Comparison of ENCODE assay signal across 8 cellular contexts in the genomic region with DNA sequence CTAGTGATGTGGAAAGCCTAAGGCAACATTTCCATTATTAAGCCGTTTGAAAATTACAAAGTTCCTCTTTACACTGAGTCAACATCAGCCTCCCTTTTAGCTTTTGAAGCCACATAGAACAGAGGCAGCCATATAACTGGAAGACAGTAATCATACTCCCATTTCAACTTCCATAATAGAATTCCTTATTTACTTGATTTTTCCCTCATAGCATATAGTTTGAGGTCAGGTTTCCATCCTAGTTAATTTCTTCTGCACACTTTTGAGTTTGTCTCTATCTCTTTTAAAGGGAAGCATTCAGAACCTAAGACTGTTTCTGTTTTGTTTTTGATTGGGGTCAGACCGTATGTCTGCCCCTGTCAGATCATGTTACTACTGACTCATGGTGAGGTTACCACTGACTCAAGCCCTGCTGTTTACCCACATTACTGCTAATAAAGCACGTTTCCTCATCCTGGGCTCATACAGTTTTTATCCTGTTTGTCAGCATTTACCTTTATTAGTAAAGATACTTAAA.
DNase-seq lines count a peak whose midpoint lies in the region; ATAC-seq and TF ChIP-seq lines count a peak whose summit lies in the region.

No MANE protein-coding gene starts in this region.

- peak; percentile 48 for ATAC-seq in GM18502 (IDR thresholded peaks at IDR 0.05; ENCODE audit: poor library complexity, unreplicated experiment)
- ATAC-seq in HG03432 (IDR thresholded peaks at IDR 0.05; ENCODE audit: unreplicated experiment): peak; percentile 71
- peak; percentile 84 for ATAC-seq in SK-N-SH treated with all-trans-retinoic acid at 6 μM for 48 hours
- ATAC-seq in GM19467 (IDR thresholded peaks at IDR 0.05; ENCODE audit: unreplicated experiment): no peak

- DNase-seq in A172 (ENCODE audit: low spot score): peak; percentile 84
- peak; percentile 67 for DNase-seq in glomerular visceral epithelial cell (ENCODE audit: extremely low spot score)
- DNase-seq in substantia nigra (lab: John Stamatoyannopoulos, UW): no peak
- DNase-seq in stimulated activated CD4-positive, alpha-beta T cell treated with anti-CD3 and anti-CD28 coated beads, Interleukin-12 subunit alpha, Interleukin-12 subunit beta, amount 100 ng/mL, for 4 hours: no peak

- H3K27ac ChIP-seq in substantia nigra (ENCODE audit: low read depth, low read length, poor library complexity, severe bottlenecking): no peak overlapping the region

TF ChIP-seq in SK-N-SH treated with all-trans-retinoic acid at 6 μM for 48 hours, 23 proteins besides CTCF, POLR2A, EP300 and RAD21:
- TF ChIP-seq BACH2 (CRISPR knock-in tag; IDR thresholded peaks at IDR 0.05; ENCODE audit: borderline replicate concordance) (no peak), TCF4 (CRISPR knock-in tag; IDR thresholded peaks at IDR 0.05; ENCODE audit: borderline replicate concordance) (no peak), OSR1 (CRISPR knock-in tag; IDR thresholded peaks at IDR 0.05) (no peak), TOX (CRISPR knock-in tag; IDR thresholded peaks at IDR 0.05; ENCODE audit: borderline replicate concordance) (0 out of 2 replicates have a peak, but pooled peaks have one; percentile 7), ZNF70 (CRISPR knock-in tag; IDR thresholded peaks at IDR 0.05) (no peak), ZC3H10 (CRISPR knock-in tag; IDR thresholded peaks at IDR 0.05) (no peak), ARNTL (CRISPR knock-in tag; IDR thresholded peaks at IDR 0.05; ENCODE audit: borderline replicate concordance, low read depth) (no peak), ZFP3 (CRISPR knock-in tag; IDR thresholded peaks at IDR 0.05) (no peak)
TF ChIP-seq in SK-N-SH treated with all-trans-retinoic acid at 6 μM for 48 hours: peak in this region for 1.

Comparison
In these comparisons a context has a peak if more than half of its experiments do, and no peak if none do; other contexts are left out.
1. DNase-seq: peak in A172 (single experiment) and glomerular visceral epithelial cell (single experiment); none in substantia nigra (0 of 49) and stimulated activated CD4-positive, alpha-beta T cell treated with anti-CD3 and anti-CD28 coated beads, Interleukin-12 subunit alpha, Interleukin-12 subunit beta, amount 100 ng/mL, for 4 hours (single experiment).